8 cellular contexts compared by ENCODE assay signal in the genomic region with DNA sequence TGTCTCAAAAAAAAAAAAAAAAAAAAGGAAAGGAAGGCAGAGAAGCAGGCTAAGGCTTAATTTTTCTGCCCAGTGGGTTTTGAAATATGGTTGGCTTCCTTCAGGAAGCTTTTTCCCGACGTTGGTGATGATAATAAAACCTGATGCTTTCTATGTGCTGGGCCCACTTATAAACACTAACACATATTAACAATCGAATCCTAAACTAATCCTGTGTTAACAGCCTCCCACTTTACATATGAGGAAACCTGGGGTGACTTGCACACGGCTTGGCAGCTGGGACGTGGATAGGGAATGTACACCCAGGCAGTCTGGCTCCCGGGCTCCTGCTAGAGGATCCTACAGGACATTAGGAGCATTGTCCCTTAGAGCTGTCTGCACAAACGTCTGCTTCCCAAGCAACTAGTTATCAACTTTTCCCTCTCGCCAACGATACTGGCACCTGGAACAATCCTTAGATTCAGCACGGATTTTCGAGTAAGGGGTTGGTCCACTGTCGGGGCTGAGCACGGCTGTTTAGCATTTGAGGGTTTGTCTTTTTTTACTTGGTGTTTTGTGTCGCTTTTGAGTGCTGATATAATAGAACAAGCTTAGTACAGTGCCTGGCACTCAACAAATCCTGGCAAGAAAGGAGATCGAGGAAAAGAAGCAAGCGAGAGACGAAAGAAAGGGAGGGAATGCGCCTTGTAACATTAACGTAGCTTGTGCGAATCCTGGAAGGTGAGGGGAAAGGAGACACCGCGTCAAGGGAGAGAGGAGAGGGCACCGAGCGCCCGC. TPM values are rescaled to one million over a fixed set of nuclear protein-coding genes. Genes with fewer than 3 reads are reported as not detected.
DNase-seq lines count a peak whose midpoint lies in the region; ATAC-seq and TF ChIP-seq lines count a peak whose summit lies in the region.

No MANE protein-coding gene starts in this region.

- peak overlapping the region; percentile 95 for H2AFZ ChIP-seq in DND-41 (ENCODE audit: low read depth, low read length)
- peak overlapping the region; percentile 97 for H2AFZ ChIP-seq in PC-9

- peak overlapping the region; percentile 55 for H3K27ac ChIP-seq in DND-41 (ENCODE audit: low read length)
- no peak overlapping the region for H3K27ac ChIP-seq in PC-9
- H3K27ac ChIP-seq in tibial artery = peak overlapping the region; percentile 86 to 89

- POLR2A ChIA-PET in PC-9 (lab: Charles Lee; ENCODE audit: unreplicated experiment) = interaction anchor here (0.6 to 0.7 kb wide), 2 partner anchors 11 to 17 kb away, joined by 4 to 10 read pairs; no protein-coding TSS in a partner anchor

- intact Hi-C loops in PC-9 (cut with micrococcal nuclease; ENCODE audit: unreplicated experiment) = no loop called here
- intact Hi-C loops in tibial artery (cut with DNase I; ENCODE audit: low total_unique reads) = loop anchor here (5.0 to 10.0 kb wide), 3 partner anchors 57 to 410 kb away; a partner anchor contains a TSS

- no peaks in the 10 kb centered on the region for H3K27me3 ChIP-seq in DND-41 (ENCODE audit: insufficient read depth, low read length, poor library complexity)
- H3K27me3 ChIP-seq in PC-9 (ENCODE audit: insufficient read depth, low read depth) = no peaks in the 10 kb centered on the region
- no peaks in the 10 kb centered on the region for H3K27me3 ChIP-seq in tibial artery

- H4K20me1 ChIP-seq in DND-41 (ENCODE audit: insufficient read depth, low read length) (no peaks in the 10 kb centered on the region), PC-9 (ENCODE audit: insufficient read depth) (no peaks in the 10 kb centered on the region)

- H3K9me2 ChIP-seq in PC-9 (ENCODE audit: insufficient read depth) = no peaks in the 10 kb centered on the region

- H3K4me1 Mint-ChIP-seq in memory B cell = peaks cover 19% of the 10 kb centered on the region

- H3K4me1 ChIP-seq in DND-41 (ENCODE audit: insufficient read depth, low read length) = peaks cover 28% of the 10 kb centered on the region
- peaks cover 11% of the 10 kb centered on the region for H3K4me1 ChIP-seq in PC-9 (replicated peaks; ENCODE audit: insufficient read depth)
- peaks cover 0 to 18% (median 7%) of the 10 kb centered on the region in 4 donors for H3K4me1 ChIP-seq in tibial artery

- H3K36me3 Mint-ChIP-seq in memory B cell = peaks cover 4% of the 10 kb centered on the region

- H3K9me3 ChIP-seq in DND-41 (ENCODE audit: insufficient read depth, low read length, severe bottlenecking) = no peaks in the 10 kb centered on the region
- H3K9me3 ChIP-seq in PC-9 (ENCODE audit: insufficient read depth, low read depth) = no peaks in the 10 kb centered on the region
- no peaks in the 10 kb centered on the region for H3K9me3 ChIP-seq in tibial artery

- CTCF ChIA-PET in PC-9 (lab: Charles Lee) = interaction anchor here (0.6 to 2.0 kb wide), 3 partner anchors 9 to 130 kb away, joined by 6 to 11 read pairs (median 7); no protein-coding TSS in a partner anchor

- peaks cover 5% of the 10 kb centered on the region for H3K36me3 ChIP-seq in DND-41 (ENCODE audit: insufficient read depth, low read length)
- H3K36me3 ChIP-seq in PC-9 (ENCODE audit: low read depth) = no peaks in the 10 kb centered on the region
- peaks cover 0 to 5% (median 0%) of the 10 kb centered on the region in 3 donors for H3K36me3 ChIP-seq in tibial artery

- TF ChIP-seq CTCF in DND-41 (IDR thresholded peaks at IDR 0.05; ENCODE audit: borderline replicate concordance, extremely low read depth, low read length, poor library complexity, severe bottlenecking) (no peak), PC-9 (conservative IDR thresholded peaks at IDR 0.05) (peak; percentile 7; the same call in 1 of the 2 replicates), tibial artery (IDR thresholded peaks at IDR 0.05) (no peak)

- peak; percentile 11 for DNase-seq in DND-41
- DNase-seq in HPDE6-E6E7 (ENCODE audit: extremely low spot score) = peak; percentile 49
- peak in 1 of 2 experiments; percentile 53 for DNase-seq in PC-9
- DNase-seq in dermis blood vessel endothelial cell = peak; percentile 60
- no peak for DNase-seq in memory B cell (ENCODE audit: low spot score in 2 of 2)
- peak in 1 of 2 donors; percentile 42 for DNase-seq in tibial artery
- no peak for DNase-seq in mesenteric fat pad (ENCODE audit: low spot score)

- H3K79me2 ChIP-seq in DND-41 (ENCODE audit: insufficient read depth, low read length) (peaks cover 21% of the 10 kb centered on the region), PC-9 (ENCODE audit: low read depth) (no peaks in the 10 kb centered on the region)

- BruUV-seq in PC-9 (replicated peaks; lab: Mats Ljungman, UMichigan) = no TSS peak

- H3K4me3 Mint-ChIP-seq in memory B cell = peak overlapping the region; percentile 97

- no peak for ATAC-seq in DND-41 (ENCODE audit: insufficient read depth, low read depth)
- ATAC-seq in GM21515 (IDR thresholded peaks at IDR 0.05; ENCODE audit: unreplicated experiment) = peak; percentile 15
- peak; percentile 0 for ATAC-seq in memory B cell (ENCODE audit: low read depth)

- H3K27ac Mint-ChIP-seq in memory B cell = peak overlapping the region; percentile 84

- H3K9ac ChIP-seq in DND-41 (ENCODE audit: low read depth, low read length) = peak overlapping the region; percentile 46

- H3K4me2 ChIP-seq in DND-41 (ENCODE audit: insufficient read depth, low read length) (peak overlapping the region; percentile 73), PC-9 (peak overlapping the region; percentile 94)

- peak overlapping the region in 1 of 2 experiments; percentile 95; a peak in 3 of 4 replicates for H3K4me3 ChIP-seq in DND-41 (ENCODE audit: low read depth in 1 of 2, low read length in 2 of 2)
- H3K4me3 ChIP-seq in PC-9 = peak overlapping the region; percentile 83
- peak overlapping the region; percentile 83 to 89 for H3K4me3 ChIP-seq in tibial artery

- peaks cover 3% of the 10 kb centered on the region for H3K27me3 Mint-ChIP-seq in memory B cell

- no peaks in the 10 kb centered on the region for H3F3A ChIP-seq in PC-9 (ENCODE audit: insufficient read depth, low read depth)

- H3K9me3 Mint-ChIP-seq in memory B cell = no peaks in the 10 kb centered on the region

RNA-seq across cellular contexts. Expression of a gene that starts 0.6 kb away (rescaled TPM):
- total RNA-seq in PC-9 (2021) (17.2 and 21.5 TPM in 2 replicates), dermis blood vessel endothelial cell (5.7 and 7.5 TPM in 2 replicates), mesenteric fat pad (20.3 TPM)

RNA-seq across cellular contexts. Expression of a gene that starts 19.1 kb away (rescaled TPM):
- total RNA-seq in PC-9 (2021) (not detected in 2 replicates), dermis blood vessel endothelial cell (not detected in 2 replicates), mesenteric fat pad (not detected)

Comparison
In these comparisons a context has a peak if more than half of its experiments do, and no peak if none do; other contexts are left out.
1. DNase-seq: peak in DND-41 (single experiment), HPDE6-E6E7 (single experiment) and dermis blood vessel endothelial cell (single experiment); none in memory B cell (0 of 2) and mesenteric fat pad (single experiment).